28 cellular contexts compared by ENCODE assay signal in the genomic region with DNA sequence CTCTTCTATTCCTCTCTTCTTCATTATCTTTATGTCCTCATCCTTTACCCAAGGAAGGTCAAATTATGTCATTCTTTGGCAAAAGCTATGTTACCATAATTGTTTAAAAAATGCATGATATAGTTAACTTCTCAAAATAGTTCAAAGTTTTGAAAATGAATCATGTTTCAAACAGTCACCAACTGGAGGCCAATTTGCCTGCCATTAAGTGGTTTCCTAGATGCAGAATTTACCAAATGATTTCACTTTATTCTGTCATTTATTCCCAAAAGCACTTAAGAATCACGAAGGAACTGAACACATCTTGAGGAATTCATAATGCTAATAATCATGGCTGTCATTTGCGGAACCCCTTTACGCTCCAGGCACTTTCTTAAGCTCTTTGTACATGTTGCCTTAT.
DNase-seq lines count a peak whose midpoint lies in the region; ATAC-seq and TF ChIP-seq lines count a peak whose summit lies in the region.
"Had no signal": no experiment of that assay in that cellular context is flagged by ENCODE, and none has a peak within 500 bp of the region (broad histone marks: within the 10 kb centered on the region; RNA-seq: fewer than 3 reads in every experiment).

No MANE protein-coding gene starts in this region.

- H2AFZ ChIP-seq in ACC112 (ENCODE audit: low read length, unreplicated experiment): peak overlapping the region; percentile 55

- ATAC-seq in HG03469 (IDR thresholded peaks at IDR 0.05; ENCODE audit: unreplicated experiment) (no peak), GM21526 (IDR thresholded peaks at IDR 0.05; ENCODE audit: low FRiP score, unreplicated experiment) (no peak)
- ATAC-seq: activated T-cell treated with anti-CD3 and anti-CD28 coated beads, Interleukin-2, amount 50 U/mL, for 72 hours; esophagus mucosa had no signal

- H3K27ac ChIP-seq in ACC112 (ENCODE audit: low read depth, low read length) (peak overlapping the region; percentile 81), brain microvascular endothelial cell (peak overlapping the region; percentile 65)
- H3K27ac ChIP-seq: C4-2B, stomach had no signal

- H3K79me2 ChIP-seq in ACC112 (ENCODE audit: control insufficient read depth, insufficient read depth, low read length, unreplicated experiment): no peaks in the 10 kb centered on the region

- peaks cover 34% of the 10 kb centered on the region for H3K4me1 ChIP-seq in ACC112 (ENCODE audit: control insufficient read depth, insufficient read depth, low read length, unreplicated experiment)
- H3K4me1 ChIP-seq: stomach had no signal

- H3K4me3 ChIP-seq in ACC112 (ENCODE audit: low read depth, low read length): peak overlapping the region; percentile 48; the same call in 1 of the 2 replicates
- H3K4me3 ChIP-seq in brain microvascular endothelial cell (ENCODE audit: low read depth, low read length): no peak overlapping the region
- H3K4me3 ChIP-seq: stomach had no signal

- in situ Hi-C loops in brain microvascular endothelial cell (cut with HindIII; ENCODE audit: low pct_ligation_motif_present, low sequenced_read_pairs): no loop called here

- no peak for TF ChIP-seq CTCF in brain microvascular endothelial cell (IDR thresholded peaks at IDR 0.05; ENCODE audit: low read depth, low read length, missing control alignments)

- no peaks in the 10 kb centered on the region for H3K36me3 ChIP-seq in ACC112 (ENCODE audit: insufficient read depth, low read length)
- H3K36me3 ChIP-seq in brain microvascular endothelial cell (replicated peaks): no peaks in the 10 kb centered on the region
- H3K36me3 ChIP-seq: stomach had no signal

- peak; percentile 64 for DNase-seq in HCEC 1CT
- peak; percentile 40 for DNase-seq in brain microvascular endothelial cell
- peak; percentile 72 for DNase-seq in iris pigment epithelial cell (ENCODE audit: low read depth)
- no peak for DNase-seq in HuH-7.5 (ENCODE audit: low spot score)
- no peak for DNase-seq in NCI-H510A (lab: John Stamatoyannopoulos, UW)
- DNase-seq: 8988T; activated CD8-positive, alpha-beta memory T cell treated with anti-CD3 and anti-CD28 coated beads for 24 hours; activated naive CD4-positive, alpha-beta T cell treated with anti-CD3 and anti-CD28 coated beads for 36 hours; activated T-cell treated with anti-CD3 and anti-CD28 coated beads, Interleukin-2, amount 50 U/mL, for 72 hours; amygdala; effector CD8-positive, alpha-beta T cell; Kasumi-1; mesendoderm; NCI-H1048; NCI-H1930; NCI-H2227 treated with DMSO at 0.1 percent for 48 hours; NCI-H82; occipital lobe; retina; Right ventricle myocardium superior; stimulated activated CD4-positive, alpha-beta T cell treated with anti-CD3 and anti-CD28 coated beads, Interleukin-4, amount 100 ng/mL, for 24 hours; stomach; T-helper 1 cell had no signal

- H3K27me3 ChIP-seq in ACC112 (ENCODE audit: insufficient read depth, low read length) (no peaks in the 10 kb centered on the region), brain microvascular endothelial cell (replicated peaks) (no peaks in the 10 kb centered on the region)
- H3K27me3 ChIP-seq: stomach had no signal

Comparison
In these comparisons a context has a peak if more than half of its experiments do, and no peak if none do; other contexts are left out.
1. DNase-seq: peak in HCEC 1CT (single experiment), brain microvascular endothelial cell (single experiment) and iris pigment epithelial cell (single experiment); none in HuH-7.5 (single experiment) and NCI-H510A (single experiment).